11 cellular contexts compared by ENCODE assay signal in genomic region chr10:79158402-79159097, GRCh38.
DNase-seq lines count a peak whose midpoint lies in the region; ATAC-seq, FAIRE-seq and TF ChIP-seq lines count a peak whose summit lies in the region.
"Had no signal": no experiment of that assay in that cellular context is flagged by ENCODE, and none has a peak within 500 bp of the region (broad histone marks: within the 10 kb centered on the region; RNA-seq: fewer than 3 reads in every experiment).

No MANE protein-coding gene starts in this region.

- no peaks in the 10 kb centered on the region for H3K9me3 Mint-ChIP-seq in immature natural killer cell

- no peak for FAIRE-seq in A549 (lab: Jason Lieb, UNC)

- DNase-seq in A549 (ENCODE audit: low read depth in 1 of 2, low spot score in 1 of 2) (no peak), RWPE2 (ENCODE audit: low spot score) (no peak), right atrium auricular region (ENCODE audit: low spot score) (no peak), trophoblast cell (no peak), immature natural killer cell (no peak)
- no peak for DNase-seq in effector memory CD4-positive, alpha-beta T cell
- DNase-seq: activated CD4-positive, alpha-beta T cell treated with anti-CD3 and anti-CD28 coated beads for 48 hours; activated naive CD4-positive, alpha-beta T cell treated with anti-CD3 and anti-CD28 coated beads, Interleukin-2, amount 50 U/mL, for 16 hours; NCI-H2029 treated with DMSO at 0.1 percent for 48 hours had no signal

- TF ChIP-seq POLR2A in A549 (IDR thresholded peaks at IDR 0.05; ENCODE audit: low read length), result no peak

- CTCF ChIA-PET in A549 (lab: Yijun Ruan, JAX), result interaction anchor here (1.0 to 13.3 kb wide), 15 partner anchors 9 to 1111 kb away, joined by 3 to 154 read pairs (median 4); no protein-coding TSS in a partner anchor

- H3K79me1 ChIP-seq in trophoblast cell (ENCODE audit: low read length), result peaks cover 39% of the 10 kb centered on the region

- peaks cover 0 to 3% (median 0%) of the 10 kb centered on the region in 3 donors for H3K27me3 Mint-ChIP-seq in immature natural killer cell (ENCODE audit: low read depth in 3 of 3)

- peak overlapping the region; percentile 98 to 99 for H3K27ac ChIP-seq in A549
- peak overlapping the region; percentile 60 for H3K27ac ChIP-seq in RWPE2 (ENCODE audit: poor library complexity, severe bottlenecking)
- peak overlapping the region; percentile 93 to 98 for H3K27ac ChIP-seq in right atrium auricular region
- H3K27ac ChIP-seq in trophoblast cell (ENCODE audit: low read depth, low read length), result peak overlapping the region; percentile 80
- H3K27ac ChIP-seq in effector memory CD4-positive, alpha-beta T cell (ENCODE audit: insufficient read depth, low read length, poor library complexity, severe bottlenecking), result no peak overlapping the region

- ATAC-seq in A549 (no peak), RWPE2 (ENCODE audit: low read depth) (no peak), GM21723 (IDR thresholded peaks at IDR 0.05; ENCODE audit: unreplicated experiment) (no peak), HG02938 (IDR thresholded peaks at IDR 0.05; ENCODE audit: unreplicated experiment) (no peak)

- peak overlapping the region; percentile 69 for H2BK5ac ChIP-seq in trophoblast cell (ENCODE audit: low read depth, low read length, poor library complexity)

- peak overlapping the region; percentile 90 for H3K18ac ChIP-seq in trophoblast cell (ENCODE audit: low read length)

- POLR2A ChIA-PET in A549 (lab: Yijun Ruan, JAX), result interaction anchor here (0.6 to 1.6 kb wide), 5 partner anchors 10 to 185 kb away, joined by 3 to 5 read pairs (median 4); no protein-coding TSS in a partner anchor

- H3K27ac Mint-ChIP-seq in immature natural killer cell, result no peak overlapping the region

- no peaks in the 10 kb centered on the region for H3K27me3 ChIP-seq in RWPE2 (ENCODE audit: insufficient read depth, poor library complexity, severe bottlenecking)
- H3K27me3 ChIP-seq in right atrium auricular region, result no peaks in the 10 kb centered on the region
- no peaks in the 10 kb centered on the region for H3K27me3 ChIP-seq in trophoblast cell (ENCODE audit: insufficient read depth, low read length)
- H3K27me3 ChIP-seq in effector memory CD4-positive, alpha-beta T cell (replicated peaks; ENCODE audit: control insufficient read depth, insufficient read depth, low read length, poor library complexity, severe bottlenecking), result no peaks in the 10 kb centered on the region

- H3K14ac ChIP-seq in trophoblast cell (ENCODE audit: low read length), result peak overlapping the region; percentile 26

- H4K12ac ChIP-seq in trophoblast cell (ENCODE audit: low read depth, low read length), result peak overlapping the region; percentile 3

- no peak overlapping the region for H3K23ac ChIP-seq in trophoblast cell (ENCODE audit: low read length)

- peaks cover 19 to 28% of the 10 kb centered on the region in 2 donors for H3K4me1 Mint-ChIP-seq in immature natural killer cell

- TF ChIP-seq CTCF in A549 (IDR thresholded peaks at IDR 0.05), result no peak
- no peak for TF ChIP-seq CTCF in RWPE2 (IDR thresholded peaks at IDR 0.05; ENCODE audit: poor library complexity, severe bottlenecking)
- TF ChIP-seq CTCF in right atrium auricular region (IDR thresholded peaks at IDR 0.05), result no peak

- WGBS in A549 (ENCODE audit: missing lambda C conversion rate), result 50% methylated on average over 6 of the region's 9 CpGs
- WGBS in trophoblast cell (ENCODE audit: extremely low coverage, insufficient coverage, insufficient read length), result no CpG with 5 or more reads among the region's 9 CpGs

- no peak overlapping the region for H3K4me3 Mint-ChIP-seq in immature natural killer cell

- peak overlapping the region; percentile 46 for H2AFZ ChIP-seq in trophoblast cell (ENCODE audit: insufficient read depth, low read length, poor library complexity)

- H3K4me3 ChIP-seq in A549 (no peak overlapping the region), RWPE2 (ENCODE audit: severe bottlenecking) (no peak overlapping the region), right atrium auricular region (no peak overlapping the region), trophoblast cell (ENCODE audit: low read depth, low read length) (no peak overlapping the region)
- no peak overlapping the region for H3K4me3 ChIP-seq in effector memory CD4-positive, alpha-beta T cell (ENCODE audit: insufficient read depth, low read depth, low read length, poor library complexity, severe bottlenecking)

- H2BK120ac ChIP-seq in trophoblast cell (ENCODE audit: insufficient read depth, low read length, poor library complexity), result peak overlapping the region; percentile 84

- no peak overlapping the region for H3K9ac ChIP-seq in trophoblast cell (ENCODE audit: low read length)

- peak overlapping the region; percentile 81 for H2BK12ac ChIP-seq in trophoblast cell (ENCODE audit: low read length)

- H3K9me3 ChIP-seq in A549 (no peaks in the 10 kb centered on the region), RWPE2 (ENCODE audit: severe bottlenecking) (no peaks in the 10 kb centered on the region), right atrium auricular region (no peaks in the 10 kb centered on the region), trophoblast cell (ENCODE audit: insufficient read depth, low read depth, low read length) (no peaks in the 10 kb centered on the region)
- no peaks in the 10 kb centered on the region for H3K9me3 ChIP-seq in effector memory CD4-positive, alpha-beta T cell (ENCODE audit: control insufficient read depth, low read length)

- peak overlapping the region; percentile 68 for H3K4me2 ChIP-seq in A549
- H3K4me2 ChIP-seq in trophoblast cell (ENCODE audit: low read length), result no peak overlapping the region

- TF ChIP-seq RAD21 in A549 (conservative IDR thresholded peaks at IDR 0.05 in 1 of 2, IDR thresholded peaks at IDR 0.05 in 1 of 2), result no peak

- TF ChIP-seq EP300 in A549 (IDR thresholded peaks at IDR 0.05), result no peak

- peak overlapping the region; percentile 66 for H2AK5ac ChIP-seq in trophoblast cell (ENCODE audit: low read length)

- peak overlapping the region; percentile 68 for H4K91ac ChIP-seq in trophoblast cell (ENCODE audit: low read depth, low read length)

- peak overlapping the region; percentile 12 for H4K8ac ChIP-seq in trophoblast cell (ENCODE audit: low read depth, low read length)

- no peaks in the 10 kb centered on the region for H3K36me3 ChIP-seq in RWPE2 (ENCODE audit: low read depth)
- H3K36me3 ChIP-seq in right atrium auricular region, result no peaks in the 10 kb centered on the region
- H3K36me3 ChIP-seq in trophoblast cell (ENCODE audit: control insufficient read depth in 1 of 2, insufficient read depth in 2 of 2, low read length in 2 of 2), result peaks cover 30 to 42% of the 10 kb centered on the region in 2 experiments
- H3K36me3 ChIP-seq in effector memory CD4-positive, alpha-beta T cell (ENCODE audit: control insufficient read depth, insufficient read depth, low read length), result peaks cover 5% of the 10 kb centered on the region

- H3K4me1 ChIP-seq in A549, result peaks cover 100% of the 10 kb centered on the region
- peaks cover 41% of the 10 kb centered on the region for H3K4me1 ChIP-seq in RWPE2 (ENCODE audit: insufficient read depth, poor library complexity, severe bottlenecking)
- peaks cover 0 to 100% of the 10 kb centered on the region in 2 donors for H3K4me1 ChIP-seq in right atrium auricular region
- peaks cover 51 to 58% of the 10 kb centered on the region in 2 experiments for H3K4me1 ChIP-seq in trophoblast cell (ENCODE audit: control insufficient read depth in 1 of 2, insufficient read depth in 2 of 2, low read length in 2 of 2)
- no peaks in the 10 kb centered on the region for H3K4me1 ChIP-seq in effector memory CD4-positive, alpha-beta T cell (ENCODE audit: control insufficient read depth, insufficient read depth, low read length, poor library complexity, severe bottlenecking)

- peaks cover 23% of the 10 kb centered on the region for H3K79me2 ChIP-seq in trophoblast cell (ENCODE audit: control insufficient read depth, insufficient read depth, low read length, poor library complexity)

- no peaks in the 10 kb centered on the region for H3K36me3 Mint-ChIP-seq in immature natural killer cell

- H3K4ac ChIP-seq in trophoblast cell (ENCODE audit: low read depth, low read length), result peak overlapping the region; percentile 75

TF ChIP-seq in A549, 52 proteins besides CTCF, POLR2A, EP300 and RAD21:
- no peak for TF ChIP-seq FOSB (CRISPR knock-in tag; IDR thresholded peaks at IDR 0.05)
- no peak for TF ChIP-seq TFCP2L1 (CRISPR knock-in tag; IDR thresholded peaks at IDR 0.05)
- no peak for TF ChIP-seq MYC (IDR thresholded peaks at IDR 0.05; ENCODE audit: borderline replicate concordance, low read length)
- no peak for TF ChIP-seq FOSL2 (IDR thresholded peaks at IDR 0.05)
- TF ChIP-seq FOSL2 (CRISPR knock-in tag; IDR thresholded peaks at IDR 0.05), result no peak
- TF ChIP-seq ZSCAN20 (CRISPR knock-in tag; IDR thresholded peaks at IDR 0.05), result no peak
- TF ChIP-seq NFE2L2 (conservative IDR thresholded peaks at IDR 0.05; ENCODE audit: low read length), result no peak
